In the genomic region with DNA sequence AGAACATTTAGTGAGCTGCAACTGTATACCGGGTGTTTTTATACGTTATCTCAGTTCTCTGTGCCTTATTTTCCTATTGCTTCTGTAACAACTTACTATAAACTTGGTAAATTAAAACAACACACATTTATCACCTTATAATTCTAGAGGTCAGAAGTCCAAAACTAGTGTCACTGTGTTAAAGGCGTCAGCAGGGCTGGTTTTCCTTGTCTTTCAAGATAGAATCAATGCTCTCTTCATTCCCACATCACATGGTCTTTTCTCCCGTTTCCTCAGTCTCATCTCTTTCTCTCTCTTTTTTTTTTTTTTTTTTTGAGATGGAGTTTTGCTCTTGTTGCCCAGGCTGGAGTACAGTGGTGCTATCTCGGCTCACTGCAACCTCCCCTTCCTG, we compare ENCODE assay signal across 22 cellular contexts. TPM values are rescaled to one million over a fixed set of nuclear protein-coding genes. Genes with fewer than 3 reads are reported as not detected.
DNase-seq lines count a peak whose midpoint lies in the region; ATAC-seq and TF ChIP-seq lines count a peak whose summit lies in the region.
"Had no signal": no experiment of that assay in that cellular context is flagged by ENCODE, and none has a peak within 500 bp of the region (broad histone marks: within the 10 kb centered on the region; RNA-seq: fewer than 3 reads in every experiment).

No MANE protein-coding gene starts in this region.

- H3K9me3 Mint-ChIP-seq in activated T-cell treated with anti-CD3 and anti-CD28 coated beads, Interleukin-2, amount 50 U/mL, for 72 hours: peaks cover 0 to 2% of the 10 kb centered on the region in 2 donors
- H3K9me3 Mint-ChIP-seq in activated T-cell treated with anti-CD3 and anti-CD28 coated beads, Interleukin-2, amount 50 U/mL, for 24 hours: no peaks in the 10 kb centered on the region
- H3K9me3 Mint-ChIP-seq: CD8-positive, alpha-beta memory T cell; HFFc6 had no signal

- in situ Hi-C loops in gastrocnemius medialis (cut with MboI; ENCODE audit: low sequenced_read_pairs in 4 of 4): loop anchor here in 3 of 4 donors (5.0 to 25.0 kb wide), 3 partner anchors 56 to 244 kb away; no protein-coding TSS in a partner anchor

- no peak overlapping the region for H3K4me3 ChIP-seq in gastrocnemius medialis
- H3K4me3 ChIP-seq: BLaER1, HAP-1 had no signal

- H3K27ac ChIP-seq in gastrocnemius medialis: peak overlapping the region in 3 of 4 donors; percentile 45 to 50 (median 48)
- H3K27ac ChIP-seq: 22Rv1, BLaER1, C4-2B had no signal

- H3K27me3 Mint-ChIP-seq in activated T-cell treated with anti-CD3 and anti-CD28 coated beads, Interleukin-2, amount 50 U/mL, for 72 hours (ENCODE audit: low read depth): peaks cover 8% of the 10 kb centered on the region
- H3K27me3 Mint-ChIP-seq in activated T-cell treated with anti-CD3 and anti-CD28 coated beads, Interleukin-2, amount 50 U/mL, for 24 hours: peaks cover 4% of the 10 kb centered on the region
- H3K27me3 Mint-ChIP-seq: B cell; CD4-positive, CD25-positive, alpha-beta regulatory T cell had no signal

- peaks cover 0 to 10% of the 10 kb centered on the region in 2 donors for H3K4me1 ChIP-seq in gastrocnemius medialis
- H3K4me1 ChIP-seq: HAP-1 had no signal

- no peak for DNase-seq in activated T-cell treated with anti-CD3 and anti-CD28 coated beads, Interleukin-2, amount 50 U/mL, for 72 hours
- DNase-seq in activated T-cell treated with anti-CD3 and anti-CD28 coated beads, Interleukin-2, amount 50 U/mL, for 24 hours: no peak
- DNase-seq in COLO829 (ENCODE audit: low spot score) (peak; percentile 53), foreskin melanocyte (peak; percentile 23), gastrocnemius medialis (no peak), NCI-H2171 (lab: John Stamatoyannopoulos, UW) (no peak)
- DNase-seq: Calu3; CD4-positive, CD25-positive, alpha-beta regulatory T cell; CD8-positive, alpha-beta memory T cell; COR-L47; DMS53; DMS79 treated with DMSO at 0.1 percent for 48 hours; GF-D8; GOT3; HFFc6 had no signal

- no peak for ATAC-seq in activated T-cell treated with anti-CD3 and anti-CD28 coated beads, Interleukin-2, amount 50 U/mL, for 72 hours (replicated peaks in 1 of 2)
- ATAC-seq in gastrocnemius medialis (no peak), GM18873 (IDR thresholded peaks at IDR 0.05; ENCODE audit: low FRiP score, unreplicated experiment) (no peak)

- H3K9me3 ChIP-seq in gastrocnemius medialis: no peaks in the 10 kb centered on the region
- H3K9me3 ChIP-seq: BLaER1, HAP-1 had no signal

- intact Hi-C loops in gastrocnemius medialis (cut with DNase I; ENCODE audit: low total_unique reads): no loop called here

- no peaks in the 10 kb centered on the region for H3K27me3 ChIP-seq in gastrocnemius medialis
- H3K27me3 ChIP-seq: BLaER1 had no signal

- no peaks in the 10 kb centered on the region for H3K36me3 ChIP-seq in gastrocnemius medialis
- H3K36me3 ChIP-seq: BLaER1, HAP-1 had no signal

- no peaks in the 10 kb centered on the region for H3K36me3 Mint-ChIP-seq in activated T-cell treated with anti-CD3 and anti-CD28 coated beads, Interleukin-2, amount 50 U/mL, for 72 hours (ENCODE audit: insufficient read depth in 2 of 2)
- H3K36me3 Mint-ChIP-seq in activated T-cell treated with anti-CD3 and anti-CD28 coated beads, Interleukin-2, amount 50 U/mL, for 24 hours (ENCODE audit: low read depth): no peaks in the 10 kb centered on the region
- H3K36me3 Mint-ChIP-seq: CD4-positive, CD25-positive, alpha-beta regulatory T cell; CD8-positive, alpha-beta memory T cell had no signal

- TF ChIP-seq POLR2A in gastrocnemius medialis (IDR thresholded peaks at IDR 0.05): no peak

- no peaks in the 10 kb centered on the region for H3K4me1 Mint-ChIP-seq in activated T-cell treated with anti-CD3 and anti-CD28 coated beads, Interleukin-2, amount 50 U/mL, for 72 hours (ENCODE audit: low read depth)
- no peaks in the 10 kb centered on the region for H3K4me1 Mint-ChIP-seq in activated T-cell treated with anti-CD3 and anti-CD28 coated beads, Interleukin-2, amount 50 U/mL, for 24 hours (ENCODE audit: low read depth)
- H3K4me1 Mint-ChIP-seq: B cell; CD8-positive, alpha-beta memory T cell had no signal

- H3K4me3 Mint-ChIP-seq in activated T-cell treated with anti-CD3 and anti-CD28 coated beads, Interleukin-2, amount 50 U/mL, for 72 hours: no peak overlapping the region
- H3K4me3 Mint-ChIP-seq in activated T-cell treated with anti-CD3 and anti-CD28 coated beads, Interleukin-2, amount 50 U/mL, for 24 hours: no peak overlapping the region
- H3K4me3 Mint-ChIP-seq: B cell; CD4-positive, CD25-positive, alpha-beta regulatory T cell; CD8-positive, alpha-beta memory T cell; HFFc6 had no signal

- peak overlapping the region; percentile 43 for H3K27ac Mint-ChIP-seq in activated T-cell treated with anti-CD3 and anti-CD28 coated beads, Interleukin-2, amount 50 U/mL, for 72 hours
- no peak overlapping the region for H3K27ac Mint-ChIP-seq in activated T-cell treated with anti-CD3 and anti-CD28 coated beads, Interleukin-2, amount 50 U/mL, for 24 hours
- H3K27ac Mint-ChIP-seq: B cell; CD4-positive, CD25-positive, alpha-beta regulatory T cell; CD8-positive, alpha-beta memory T cell; HFFc6 had no signal

- TF ChIP-seq CTCF in gastrocnemius medialis (IDR thresholded peaks at IDR 0.05 in 4 of 5, conservative IDR thresholded peaks at IDR 0.05 in 1 of 5): no peak

RNA-seq across cellular contexts. Expression of a gene that starts 36.1 kb away (rescaled TPM):
- total RNA-seq in activated T-cell treated with anti-CD3 and anti-CD28 coated beads, Interleukin-2, amount 50 U/mL, for 72 hours: under 1 TPM; 0.24 to 0.69 TPM
- over 10,000 TPM in 2 of 4 donors, 1,000 to 10,000 TPM in 2; 7,153 to 19,373 (median 11,028) TPM for total RNA-seq in gastrocnemius medialis
- total RNA-seq: B cell; Calu3; CD4-positive, CD25-positive, alpha-beta regulatory T cell; G401; HFFc6 had no signal

RNA-seq across cellular contexts. Expression of a gene that starts 40.4 kb away (rescaled TPM):
- total RNA-seq in activated T-cell treated with anti-CD3 and anti-CD28 coated beads, Interleukin-2, amount 50 U/mL, for 72 hours: under 1 TPM; 0.19 to 0.28 TPM
- total RNA-seq in gastrocnemius medialis: 1 to 10 TPM; 1.8 to 5.4 (median 1.9) TPM
- total RNA-seq: G401, HFFc6 had no signal

Comparison
In these comparisons a context has a peak if more than half of its experiments do, and no peak if none do; other contexts are left out.
1. DNase-seq: peak in COLO829 (single experiment) and foreskin melanocyte (single experiment); none in activated T-cell treated with anti-CD3 and anti-CD28 coated beads, Interleukin-2, amount 50 U/mL, for 72 hours (0 of 2), activated T-cell treated with anti-CD3 and anti-CD28 coated beads, Interleukin-2, amount 50 U/mL, for 24 hours (single experiment), gastrocnemius medialis (0 of 2) and NCI-H2171 (single experiment).
2. RNA of a gene that starts 36.1 kb away (total RNA-seq): 7,153 to 19,373 TPM in gastrocnemius medialis; 0.24 to 0.69 TPM in activated T-cell treated with anti-CD3 and anti-CD28 coated beads, Interleukin-2, amount 50 U/mL, for 72 hours; every median in the first group is over 1,000 times any median in the second.